8 cellular contexts compared by ENCODE assay signal in genomic region chr7:148932-149855, GRCh38. TPM values are rescaled to one million over a fixed set of nuclear protein-coding genes. Genes with fewer than 3 reads are reported as not detected.
A peak's percentile ranks its signal among the peaks of the same experiment; 100 is the strongest.
DNase-seq lines count a peak whose midpoint lies in the region; ATAC-seq and TF ChIP-seq lines count a peak whose summit lies in the region.

No MANE protein-coding gene starts in this region.

- ATAC-seq in GM18870 (IDR thresholded peaks at IDR 0.05; ENCODE audit: unreplicated experiment) (peak; percentile 98), HG03108 (IDR thresholded peaks at IDR 0.05; ENCODE audit: unreplicated experiment) (peak; percentile 91)

- CTCF ChIA-PET in mammary epithelial cell (lab: Charles Lee; ENCODE audit: low non-redundant PET) = no interaction called here

- DNase-seq in ACHN (peak; percentile 99), NCI-H2171 treated with DMSO at 0.1 percent for 48 hours (lab: John Stamatoyannopoulos, UW) (peak; percentile 98), WERI-Rb-1 (peak; percentile 96), mammary epithelial cell (peak; percentile 98)

- no peaks in the 10 kb centered on the region for H3K79me2 ChIP-seq in mammary epithelial cell (ENCODE audit: insufficient read depth, low read length)

- H3K27me3 ChIP-seq in WERI-Rb-1 (ENCODE audit: insufficient read depth, low read depth, severe bottlenecking) = no peaks in the 10 kb centered on the region
- H3K27me3 ChIP-seq in mammary epithelial cell (ENCODE audit: insufficient read depth, low read length) = no peaks in the 10 kb centered on the region
- no peaks in the 10 kb centered on the region for H3K27me3 ChIP-seq in iPS-20b (ENCODE audit: insufficient read depth, low read length)

- TF ChIP-seq CTCF in WERI-Rb-1 (IDR thresholded peaks at IDR 0.05; ENCODE audit: low read depth, low read length) (no peak), mammary epithelial cell (conservative IDR thresholded peaks at IDR 0.05 in 1 of 2, IDR thresholded peaks at IDR 0.05 in 1 of 2; ENCODE audit: extremely low read depth in 1 of 2, insufficient read depth in 1 of 2, low read depth in 1 of 2, low read length in 2 of 2) (no peak)

- H3K4me1 ChIP-seq in mammary epithelial cell (ENCODE audit: insufficient read depth, low read length) (peaks cover 10% of the 10 kb centered on the region), iPS-20b (ENCODE audit: insufficient read depth, low read length) (peaks cover 9% of the 10 kb centered on the region; the same call in 1 of the 2 replicates)

- H3K9ac ChIP-seq in mammary epithelial cell (ENCODE audit: insufficient read depth, low read length) (peak overlapping the region; percentile 72), iPS-20b (ENCODE audit: low read depth, low read length) (peak overlapping the region; percentile 94)

- peaks cover 7% of the 10 kb centered on the region; the same call in 1 of the 2 replicates for H3K36me3 ChIP-seq in WERI-Rb-1
- no peaks in the 10 kb centered on the region for H3K36me3 ChIP-seq in mammary epithelial cell (ENCODE audit: insufficient read depth, low read length)
- peaks cover 23% of the 10 kb centered on the region for H3K36me3 ChIP-seq in iPS-20b (ENCODE audit: insufficient read depth, low read depth, low read length)

- peak overlapping the region; percentile 60 for H3K4me3 ChIP-seq in WERI-Rb-1 (ENCODE audit: low read depth, low read length)
- peak overlapping the region; percentile 74 to 85 (median 75) for H3K4me3 ChIP-seq in mammary epithelial cell (replicated peaks in 1 of 3; ENCODE audit: insufficient read depth in 1 of 3, low read depth in 2 of 3, low read length in 3 of 3)
- peak overlapping the region; percentile 77 for H3K4me3 ChIP-seq in iPS-20b (ENCODE audit: low read length)
- H3K4me3 ChIP-seq in skin epidermis = peak overlapping the region; percentile 35 to 56 (median 44)

- dilution Hi-C loops in mammary epithelial cell (cut with HindIII; ENCODE audit: low sequenced_read_pairs) = no loop called here

- TSS peak; percentile 51 for BruUV-seq in mammary epithelial cell (replicated peaks; lab: Mats Ljungman, UMichigan)

- H3K4me2 ChIP-seq in mammary epithelial cell (ENCODE audit: insufficient read depth, low read depth, low read length) = peak overlapping the region; percentile 96

- H2AFZ ChIP-seq in mammary epithelial cell (ENCODE audit: low read depth, low read length) = peak overlapping the region; percentile 97

- in situ Hi-C loops in ACHN (cut with HindIII; ENCODE audit: low pct_ligation_motif_present, low pct_unique_long_range_greater_than_20kb, low sequenced_read_pairs) = no loop called here
- in situ Hi-C loops in mammary epithelial cell (cut with MboI; ENCODE audit: low sequenced_read_pairs in 2 of 2) = no loop called here

- H3K9me3 ChIP-seq in WERI-Rb-1 (ENCODE audit: severe bottlenecking) = no peaks in the 10 kb centered on the region
- H3K9me3 ChIP-seq in mammary epithelial cell (replicated peaks; ENCODE audit: insufficient read depth, low read length) = no peaks in the 10 kb centered on the region
- H3K9me3 ChIP-seq in iPS-20b (ENCODE audit: insufficient read depth, low read depth, low read length) = no peaks in the 10 kb centered on the region

- no peaks in the 10 kb centered on the region for H4K20me1 ChIP-seq in mammary epithelial cell (ENCODE audit: insufficient read depth, low read length)

- H3K27ac ChIP-seq in WERI-Rb-1 (peak overlapping the region; percentile 88), mammary epithelial cell (ENCODE audit: insufficient read depth, low read depth, low read length) (peak overlapping the region; percentile 72), iPS-20b (ENCODE audit: low read length) (peak overlapping the region; percentile 98), skin epidermis (peak overlapping the region; percentile 80 to 98 (median 95))

- intact Hi-C loops in mammary epithelial cell (cut with micrococcal nuclease) = loop anchor here (2.0 to 5.0 kb wide), 2 partner anchors 44 to 47 kb away; partner anchors contain the start of gene FAM20C

- WGBS in mammary epithelial cell (ENCODE audit: low coverage, missing lambda C conversion rate) = 2% methylated on average over 43 of the region's 78 CpGs

RNA-seq across cellular contexts. Expression of gene FAM20C, which starts 43.2 kb away (rescaled TPM):
- 10 to 100 TPM; 37.0 to 48.5 TPM for total RNA-seq in mammary epithelial cell
- polyA plus RNA-seq in mammary epithelial cell = 30.6 TPM
- 6.7 TPM for polyA minus RNA-seq in mammary epithelial cell

Comparison
In these comparisons a context has a peak if more than half of its experiments do, and no peak if none do; other contexts are left out.
1. Peak in every context shown above with its lines: DNase-seq, ATAC-seq, H3K4me3 ChIP-seq and H3K27ac ChIP-seq.